In genomic region chr17:42120161-42121065, GRCh38 we compare ENCODE assay signal across 1 cellular context.
TF ChIP-seq lines count a peak whose summit lies in the region.

No MANE protein-coding gene starts in this region.

TF ChIP-seq in A549, 52 proteins besides CTCF, POLR2A, EP300 and RAD21 (continued from another document):
- no peak for TF ChIP-seq REST (IDR thresholded peaks at IDR 0.05)
- no peak for TF ChIP-seq NR3C1 (IDR thresholded peaks at IDR 0.05)
